10 cellular contexts compared by ENCODE assay signal in the genomic region with DNA sequence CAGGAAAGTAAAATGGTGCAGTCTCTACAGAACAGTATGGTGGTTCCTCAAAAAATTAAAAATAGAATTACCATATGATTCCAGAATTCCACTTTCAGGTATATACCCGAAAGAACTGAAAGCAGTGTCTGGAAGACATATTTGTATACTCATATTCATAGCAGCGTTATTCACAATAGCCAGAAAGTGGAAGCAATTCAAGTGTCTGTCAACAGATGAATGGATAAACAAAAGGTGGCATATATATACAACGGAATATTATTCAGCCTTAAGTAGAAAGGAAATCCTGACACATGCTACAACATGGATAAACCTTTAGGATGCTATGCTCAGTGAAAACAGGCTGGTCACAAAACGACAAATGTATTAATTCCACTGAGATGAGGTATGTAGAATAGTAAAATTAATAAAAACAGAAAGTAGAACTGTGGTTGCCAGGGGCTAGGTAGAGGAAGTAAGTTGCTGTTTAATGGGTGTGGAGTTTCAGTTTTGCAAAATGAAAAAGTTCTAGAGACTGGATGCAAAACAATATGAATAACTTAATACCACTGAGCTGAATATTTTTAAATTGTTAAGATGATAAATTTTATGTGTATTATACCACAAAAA. TPM values are rescaled to one million over a fixed set of nuclear protein-coding genes. Genes with fewer than 3 reads are reported as not detected.
A peak's percentile ranks its signal among the peaks of the same experiment; 100 is the strongest.
DNase-seq lines count a peak whose midpoint lies in the region; ATAC-seq, FAIRE-seq and TF ChIP-seq lines count a peak whose summit lies in the region.
"Had no signal": no experiment of that assay in that cellular context is flagged by ENCODE, and none has a peak within 500 bp of the region (broad histone marks: within the 10 kb centered on the region; RNA-seq: fewer than 3 reads in every experiment).

No MANE protein-coding gene starts in this region.

- 0 out of 2 replicates have a peak, but pooled peaks cover 7% of the 10 kb centered on the region for H3K79me2 ChIP-seq in OCI-LY3 (ENCODE audit: low read length)

- peak overlapping the region; percentile 70 for H3K27ac ChIP-seq in OCI-LY3 (ENCODE audit: low read length)
- H3K27ac ChIP-seq in psoas muscle: no peak overlapping the region
- H3K27ac ChIP-seq in small intestine (ENCODE audit: low read depth in 1 of 2, low read length in 1 of 2): peak overlapping the region in 1 of 2 donors; percentile 24

- H3K36me3 ChIP-seq in OCI-LY3 (replicated peaks; ENCODE audit: low read depth, low read length): peaks cover 56% of the 10 kb centered on the region
- H3K36me3 ChIP-seq in psoas muscle (ENCODE audit: insufficient read depth in 1 of 2, low read depth in 1 of 2): peaks cover 11 to 78% of the 10 kb centered on the region in 2 donors
- peaks cover 8 to 16% of the 10 kb centered on the region in 2 donors for H3K36me3 ChIP-seq in small intestine (ENCODE audit: control insufficient read depth in 2 of 2, insufficient read depth in 2 of 2, low read length in 2 of 2)

- H3K9me3 ChIP-seq in OCI-LY3 (ENCODE audit: insufficient read depth, low read length): no peaks in the 10 kb centered on the region
- no peaks in the 10 kb centered on the region for H3K9me3 ChIP-seq in psoas muscle
- H3K9me3 ChIP-seq in small intestine (ENCODE audit: control insufficient read depth, low read depth): no peaks in the 10 kb centered on the region

- CTCF ChIA-PET in GM10248 (lab: Yijun Ruan, JAX): interaction anchor here (1.2 to 2.6 kb wide), 3 partner anchors 13 to 36 kb away, joined by 3 to 10 read pairs (median 5); no protein-coding TSS in a partner anchor

- no peak for FAIRE-seq in small intestine (lab: Jason Lieb, UNC)

- ATAC-seq in GM19328 (IDR thresholded peaks at IDR 0.05; ENCODE audit: unreplicated experiment): peak; percentile 89
- peak; percentile 88 for ATAC-seq in HG02973 (IDR thresholded peaks at IDR 0.05; ENCODE audit: unreplicated experiment)
- no peak for ATAC-seq in psoas muscle
- ATAC-seq: Panc1 had no signal

- H3K4me1 ChIP-seq in OCI-LY3 (ENCODE audit: low read length) (peaks cover 37% of the 10 kb centered on the region), psoas muscle (no peaks in the 10 kb centered on the region), small intestine (ENCODE audit: control insufficient read depth in 2 of 2, insufficient read depth in 1 of 2, low read depth in 1 of 2, low read length in 1 of 2) (no peaks in the 10 kb centered on the region)

- H3K4me3 ChIP-seq in OCI-LY3 (ENCODE audit: low read length) (peak overlapping the region; percentile 54), psoas muscle (no peak overlapping the region), small intestine (ENCODE audit: low read depth in 1 of 2, low read length in 2 of 2) (no peak overlapping the region)

- intact Hi-C loops in psoas muscle (cut with DNase I): no loop called here

- TF ChIP-seq CTCF in GM10248 (IDR thresholded peaks at IDR 0.05; ENCODE audit: control extremely low read depth, extremely low read depth, low read depth, missing control alignments): no peak
- TF ChIP-seq CTCF in OCI-LY3 (IDR thresholded peaks at IDR 0.05; ENCODE audit: low read depth, low read length): no peak
- TF ChIP-seq CTCF in psoas muscle (IDR thresholded peaks at IDR 0.05): no peak

- H3K27me3 ChIP-seq in OCI-LY3 (ENCODE audit: low read depth, low read length) (no peaks in the 10 kb centered on the region), psoas muscle (ENCODE audit: insufficient read depth in 3 of 3, low read length in 2 of 3) (no peaks in the 10 kb centered on the region), small intestine (ENCODE audit: control insufficient read depth in 2 of 2, insufficient read depth in 2 of 2, low read length in 2 of 2) (no peaks in the 10 kb centered on the region)

- 0 out of 2 replicates have a peak, but pooled peaks cover 4% of the 10 kb centered on the region for H4K20me1 ChIP-seq in OCI-LY3 (ENCODE audit: insufficient read depth, low read length)

- H2AFZ ChIP-seq in OCI-LY3 (ENCODE audit: low read depth, low read length): no peak overlapping the region

- peak overlapping the region; percentile 80 for H3K4me2 ChIP-seq in OCI-LY3 (ENCODE audit: low read length)

- POLR2A ChIA-PET in GM10248 (lab: Yijun Ruan, JAX): no interaction called here

- H3K9ac ChIP-seq in OCI-LY3 (ENCODE audit: low read length): no peak overlapping the region; the same call in 1 of the 2 replicates

- peak; percentile 35 for DNase-seq in GM10248 (ENCODE audit: extremely low spot score)
- no peak for DNase-seq in epidermal melanocyte (ENCODE audit: insufficient read length, low spot score)
- no peak for DNase-seq in putamen (ENCODE audit: low spot score)
- DNase-seq in psoas muscle: no peak
- no peak for DNase-seq in small intestine

- WGBS in psoas muscle, 3 donors: 89 to 94% (median 90%) methylated on average over 4 of the region's 4 CpGs
- WGBS in small intestine, 3 donors: 65 to 78% (median 68%) methylated on average over 4 of the region's 4 CpGs

RNA-seq across cellular contexts. Expression of a gene that starts 14.5 kb away (rescaled TPM):
- total RNA-seq in psoas muscle: 100 to 1,000 TPM in 1 of 4 donors, 10 to 100 TPM in 3; 29.1 to 100 (median 36.2) TPM
- polyA plus RNA-seq in psoas muscle: 10 to 100 TPM in 2 of 3 donors, 1 to 10 TPM in 1; 7.3 to 16.9 (median 14.4) TPM
- 10 to 100 TPM in 1 of 3 donors, 1 to 10 TPM in 2; 3.0 to 64.0 (median 9.8) TPM for polyA plus RNA-seq in small intestine
- total RNA-seq: lung microvascular endothelial cell had no signal

RNA-seq across cellular contexts. Expression of a gene that starts 32.1 kb away (rescaled TPM):
- total RNA-seq in psoas muscle: 10 to 100 TPM; 11.3 to 35.5 (median 25.6) TPM
- polyA plus RNA-seq in psoas muscle: 1 to 10 TPM; 2.6 to 6.3 (median 3.0) TPM
- 1 to 10 TPM; 1.1 to 9.2 (median 4.9) TPM for polyA plus RNA-seq in small intestine
- total RNA-seq: lung microvascular endothelial cell had no signal

RNA-seq across cellular contexts. Expression of a gene that starts 41.4 kb away (rescaled TPM):
- 10 to 100 TPM in 1 of 4 donors, 1 to 10 TPM in 3; 7.0 to 11.9 (median 8.8) TPM for total RNA-seq in psoas muscle
- polyA plus RNA-seq in psoas muscle (10 to 100 TPM in 1 of 3 donors, 1 to 10 TPM in 2; 4.9 to 11.3 (median 9.9) TPM), small intestine (10 to 100 TPM in 2 of 3 donors, 1 to 10 TPM in 1; 9.0 to 25.0 (median 11.6) TPM)

RNA-seq across cellular contexts. Expression of a gene that starts 41.8 kb away (rescaled TPM):
- total RNA-seq in psoas muscle: 10 to 100 TPM; 14.5 to 25.2 (median 19.4) TPM
- 10 to 100 TPM; 15.5 to 39.2 (median 38.5) TPM for polyA plus RNA-seq in psoas muscle
- 10 to 100 TPM; 23.1 to 28.9 (median 25.7) TPM for polyA plus RNA-seq in small intestine

RNA-seq across cellular contexts. Expression of a gene that starts 43.9 kb away (rescaled TPM):
- 1 to 10 TPM in 1 of 4 donors, under 1 TPM in 1, not detected in 2; 0.46 to 2.9 TPM for total RNA-seq in psoas muscle
- polyA plus RNA-seq in psoas muscle: under 1 TPM in 1 of 3 donors, not detected in 2; 0.05 TPM
- polyA plus RNA-seq in small intestine: under 1 TPM in 1 of 3 donors, not detected in 2; 0.15 TPM
- total RNA-seq: lung microvascular endothelial cell had no signal

Comparison
In these comparisons a context has a peak if more than half of its experiments do, and no peak if none do; other contexts are left out.
1. ATAC-seq: peak in GM19328 (single experiment) and HG02973 (single experiment); none in psoas muscle (0 of 4).